ENCODE assay signal across 13 cellular contexts in genomic region chr16:69595127-69596036, GRCh38. TPM values are rescaled to one million over a fixed set of nuclear protein-coding genes. Genes with fewer than 3 reads are reported as not detected.
DNase-seq lines count a peak whose midpoint lies in the region; ATAC-seq, FAIRE-seq and TF ChIP-seq lines count a peak whose summit lies in the region.
"Had no signal": no experiment of that assay in that cellular context is flagged by ENCODE, and none has a peak within 500 bp of the region (broad histone marks: within the 10 kb centered on the region; RNA-seq: fewer than 3 reads in every experiment).

No MANE protein-coding gene starts in this region.

- H3K79me2 ChIP-seq in PC-3 (ENCODE audit: low read length), result peaks cover 78% of the 10 kb centered on the region

- no peaks in the 10 kb centered on the region for H3K9me2 ChIP-seq in PC-3 (replicated peaks; ENCODE audit: low read length)

- H3F3A ChIP-seq in PC-3 (ENCODE audit: low read length, unreplicated experiment), result no peaks in the 10 kb centered on the region

- H3K27ac ChIP-seq in PC-3 (ENCODE audit: low read length) (no peak overlapping the region), SJCRH30 (no peak overlapping the region)
- H3K27ac ChIP-seq: HL-60, right atrium auricular region, SK-N-MC had no signal

- TF ChIP-seq CTCF in PC-3 (conservative IDR thresholded peaks at IDR 0.05; ENCODE audit: low read depth, low read length) (no peak), omental fat pad (IDR thresholded peaks at IDR 0.05) (no peak)

- TF ChIP-seq POLR2A in H54 (IDR thresholded peaks at IDR 0.05; ENCODE audit: low read depth, low read length), result no peak

- POLR2A ChIA-PET in PC-3 (lab: Charles Lee; ENCODE audit: unreplicated experiment), result no interaction called here

- no TSS peak for BruUV-seq in PC-3 (replicated peaks; lab: Mats Ljungman, UMichigan)

- H3K27me3 ChIP-seq in PC-3 (ENCODE audit: low read length), result no peaks in the 10 kb centered on the region
- H3K27me3 ChIP-seq in endocrine pancreas (ENCODE audit: control insufficient read depth, insufficient read depth, low read length), result no peaks in the 10 kb centered on the region
- no peaks in the 10 kb centered on the region for H3K27me3 ChIP-seq in SJCRH30
- H3K27me3 ChIP-seq: right atrium auricular region had no signal

- H3K4me3 ChIP-seq in PC-3 (ENCODE audit: low read length), result no peak overlapping the region
- peak overlapping the region; percentile 59 for H3K4me3 ChIP-seq in endocrine pancreas (ENCODE audit: control insufficient read depth, insufficient read depth, low read length)
- H3K4me3 ChIP-seq in SJCRH30, result no peak overlapping the region
- H3K4me3 ChIP-seq: right atrium auricular region, SK-N-MC had no signal

- no peak overlapping the region for H2AFZ ChIP-seq in PC-3 (ENCODE audit: low read length)

- DNase-seq in H54 (ENCODE audit: insufficient read length, low spot score), result no peak
- DNase-seq in PC-3, result peak; percentile 40
- DNase-seq in omental fat pad (ENCODE audit: low spot score), result no peak
- DNase-seq in C1 segment of cervical spinal cord (lab: John Stamatoyannopoulos, UW), result no peak
- no peak for DNase-seq in SJCRH30
- DNase-seq: DMS 273 treated with DMSO at 0.1 percent for 48 hours, NCI-H1092, NCI-H524 had no signal

- no peak overlapping the region for H3K9ac ChIP-seq in PC-3 (ENCODE audit: low read length)
- no peak overlapping the region for H3K9ac ChIP-seq in endocrine pancreas (ENCODE audit: control insufficient read depth, insufficient read depth, low read length)

- H3K9me3 ChIP-seq in PC-3 (ENCODE audit: low read length), result no peaks in the 10 kb centered on the region
- no peaks in the 10 kb centered on the region for H3K9me3 ChIP-seq in endocrine pancreas (ENCODE audit: control insufficient read depth, low read length)
- no peaks in the 10 kb centered on the region for H3K9me3 ChIP-seq in SJCRH30 (replicated peaks)
- H3K9me3 ChIP-seq: right atrium auricular region had no signal

- H3K4me2 ChIP-seq in PC-3 (ENCODE audit: low read length), result no peak overlapping the region

- no peaks in the 10 kb centered on the region; the same call in 1 of the 2 replicates for H4K20me1 ChIP-seq in PC-3 (ENCODE audit: low read length)

- peaks cover 6% of the 10 kb centered on the region; the same call in 1 of the 2 replicates for H3K4me1 ChIP-seq in PC-3 (ENCODE audit: insufficient read depth, low read length)
- peaks cover 32% of the 10 kb centered on the region for H3K4me1 ChIP-seq in endocrine pancreas (ENCODE audit: control insufficient read depth, insufficient read depth, low read length)
- no peaks in the 10 kb centered on the region for H3K4me1 ChIP-seq in SJCRH30

- peak; percentile 23 for FAIRE-seq in H54 (lab: Jason Lieb, UNC)

- no peaks in the 10 kb centered on the region for H3K36me3 ChIP-seq in PC-3 (ENCODE audit: low read depth, low read length)
- no peaks in the 10 kb centered on the region for H3K36me3 ChIP-seq in endocrine pancreas (ENCODE audit: control insufficient read depth, insufficient read depth, low read length)
- no peaks in the 10 kb centered on the region for H3K36me3 ChIP-seq in SJCRH30
- H3K36me3 ChIP-seq: right atrium auricular region had no signal

- CTCF ChIA-PET in PC-3 (lab: Charles Lee), result no interaction called here

- intact Hi-C loops in PC-3 (cut with micrococcal nuclease), result no loop called here

- ATAC-seq in PC-3 (peak; percentile 55), omental fat pad (ENCODE audit: low FRiP score) (peak; percentile 84), GM21515 (IDR thresholded peaks at IDR 0.05; ENCODE audit: unreplicated experiment) (no peak)

RNA-seq across cellular contexts. Expression of gene NFAT5, which starts 29.6 kb away (rescaled TPM):
- 11.4 and 14.3 TPM in 2 replicates for total RNA-seq in PC-3 (2014; rRNA removed)
- 10 to 100 TPM; 43.5 to 59.3 (median 50.8) TPM for total RNA-seq in omental fat pad
- 5.6 and 5.7 TPM in 2 replicates for total RNA-seq in SJCRH30 (2014; rRNA removed; shearing (Covaris generic))
